ENCODE assay signal across 13 cellular contexts in genomic region chr12:51240971-51241370, GRCh38. TPM values are rescaled to one million over a fixed set of nuclear protein-coding genes. Genes with fewer than 3 reads are reported as not detected.
DNase-seq lines count a peak whose midpoint lies in the region; ATAC-seq and TF ChIP-seq lines count a peak whose summit lies in the region.
"Had no signal": no experiment of that assay in that cellular context is flagged by ENCODE, and none has a peak within 500 bp of the region (broad histone marks: within the 10 kb centered on the region; RNA-seq: fewer than 3 reads in every experiment).

No MANE protein-coding gene starts in this region.

- H3K36me3 Mint-ChIP-seq in T-cell (peaks cover 39% of the 10 kb centered on the region), endothelial cell (ENCODE audit: low read depth, unreplicated experiment) (peaks cover 41% of the 10 kb centered on the region), osteocyte (ENCODE audit: unreplicated experiment) (peaks cover 24% of the 10 kb centered on the region), H9 (ENCODE audit: insufficient read depth in 1 of 3, low read depth in 3 of 3) (peaks cover 31 to 52% (median 37%) of the 10 kb centered on the region in 3 experiments)

- H3K18ac ChIP-seq in H9 (ENCODE audit: insufficient read length, low read depth, low read length): no peak overlapping the region

- H3K4me1 Mint-ChIP-seq in T-cell: peaks cover 57 to 58% (median 58%) of the 10 kb centered on the region in 3 donors
- H3K4me1 Mint-ChIP-seq in endothelial cell (ENCODE audit: unreplicated experiment): peaks cover 48% of the 10 kb centered on the region
- peaks cover 24% of the 10 kb centered on the region for H3K4me1 Mint-ChIP-seq in osteocyte (ENCODE audit: unreplicated experiment)
- H3K4me1 Mint-ChIP-seq in H9: peaks cover 16% of the 10 kb centered on the region in 2 experiments

- H3K27me3 ChIP-seq in H9 (ENCODE audit: insufficient read depth, low read length): no peaks in the 10 kb centered on the region
- H3K27me3 ChIP-seq in MM.1S (replicated peaks; ENCODE audit: insufficient read depth, low read length): no peaks in the 10 kb centered on the region
- H3K27me3 ChIP-seq: hepatocyte, thyroid gland had no signal

- no peaks in the 10 kb centered on the region for H3K9me2 ChIP-seq in MM.1S (replicated peaks; ENCODE audit: insufficient read depth, low read length)

- H3K9ac ChIP-seq in H9 (ENCODE audit: extremely low read depth, insufficient read length, low read length) (no peak overlapping the region), MM.1S (ENCODE audit: low read length) (no peak overlapping the region)

- DNase-seq in EH (ENCODE audit: low read depth) (peak; percentile 59), T-cell (no peak), endothelial cell (ENCODE audit: low spot score) (no peak), osteocyte (ENCODE audit: extremely low spot score, unreplicated experiment) (no peak), H9 (no peak), COLO668 (lab: John Stamatoyannopoulos, UW; ENCODE audit: unreplicated experiment) (no peak), MM.1S (no peak)
- DNase-seq: activated CD4-positive, alpha-beta T cell treated with anti-CD3 and anti-CD28 coated beads, Interleukin-2, amount 50 U/mL, for 1 hour; NCI-H2029 treated with DMSO at 0.1 percent for 48 hours; stimulated activated CD4-positive, alpha-beta T cell treated with anti-CD3 and anti-CD28 coated beads, Interleukin-4, amount 100 ng/mL, for 1 hour; thyroid gland had no signal

- H3K4ac ChIP-seq in H9 (ENCODE audit: low read depth, low read length): no peak overlapping the region

- H3T11ph ChIP-seq in H9 (ENCODE audit: low read length): no peak overlapping the region

- no peak overlapping the region for H3K23ac ChIP-seq in H9 (ENCODE audit: insufficient read length, low read depth, low read length)

- H3K4me2 ChIP-seq in H9 (ENCODE audit: insufficient read depth, insufficient read length, low read length) (no peak overlapping the region), MM.1S (ENCODE audit: low read depth, low read length) (no peak overlapping the region)

- no peak overlapping the region for H3K14ac ChIP-seq in H9 (ENCODE audit: insufficient read depth, low read length)

- ATAC-seq in T-cell (replicated peaks in 1 of 4) (no peak), HG02852 (IDR thresholded peaks at IDR 0.05; ENCODE audit: unreplicated experiment) (no peak)

- H3K4me3 Mint-ChIP-seq in T-cell (peak overlapping the region; percentile 96 to 97 (median 96)), endothelial cell (ENCODE audit: unreplicated experiment) (peak overlapping the region; percentile 76), osteocyte (ENCODE audit: unreplicated experiment) (peak overlapping the region; percentile 97), H9 (no peak overlapping the region)

- no peak overlapping the region for H4K8ac ChIP-seq in H9 (replicated peaks; ENCODE audit: insufficient read length, low read depth, low read length)

- H3K27ac Mint-ChIP-seq in T-cell (peak overlapping the region; percentile 95 to 100), endothelial cell (ENCODE audit: unreplicated experiment) (peak overlapping the region; percentile 81), osteocyte (ENCODE audit: unreplicated experiment) (no peak overlapping the region), H9 (no peak overlapping the region; a peak in 1 of 7 replicates)

- H2BK5ac ChIP-seq in H9 (ENCODE audit: insufficient read length, low read length): no peak overlapping the region

- H2AFZ ChIP-seq in H9 (ENCODE audit: low read length): no peak overlapping the region
- H2AFZ ChIP-seq in MM.1S (ENCODE audit: low read length): no peak overlapping the region
- H2AFZ ChIP-seq: hepatocyte had no signal

- no peak overlapping the region for H2BK20ac ChIP-seq in H9 (ENCODE audit: low read depth, low read length, poor library complexity, severe bottlenecking)

- H3K9me3 ChIP-seq in H9 (ENCODE audit: control insufficient read depth, low read depth, low read length): no peaks in the 10 kb centered on the region
- no peaks in the 10 kb centered on the region for H3K9me3 ChIP-seq in MM.1S (replicated peaks; ENCODE audit: insufficient read depth, low read length)
- H3K9me3 ChIP-seq: thyroid gland had no signal

- H2AK5ac ChIP-seq in H9 (ENCODE audit: insufficient read length, low read length): no peak overlapping the region

- no peak overlapping the region for H2BK12ac ChIP-seq in H9 (ENCODE audit: insufficient read length, low read depth, low read length)

- H3K9me3 Mint-ChIP-seq in T-cell (no peaks in the 10 kb centered on the region), endothelial cell (ENCODE audit: unreplicated experiment) (no peaks in the 10 kb centered on the region), osteocyte (ENCODE audit: unreplicated experiment) (no peaks in the 10 kb centered on the region), H9 (no peaks in the 10 kb centered on the region)

- H3F3A ChIP-seq in MM.1S (ENCODE audit: insufficient read depth, low read length): peaks cover 15% of the 10 kb centered on the region

- no peak overlapping the region for H4K5ac ChIP-seq in H9 (ENCODE audit: insufficient read length, low read depth, low read length)

- H3K4me1 ChIP-seq in H9 (ENCODE audit: insufficient read depth, low read length): peaks cover 6% of the 10 kb centered on the region; the same call in 1 of the 2 replicates
- H3K4me1 ChIP-seq in MM.1S (ENCODE audit: low read length): peaks cover 10% of the 10 kb centered on the region; the same call in 1 of the 2 replicates

- no CpG with 5 or more reads among the region's 2 CpGs for WGBS in H9 (ENCODE audit: extremely low coverage, insufficient read length, low lambda C conversion rate)

- peaks cover 5% of the 10 kb centered on the region; the same call in 1 of the 2 replicates for H3K36me3 ChIP-seq in MM.1S (replicated peaks; ENCODE audit: insufficient read depth, low read length)

- H2BK15ac ChIP-seq in H9 (ENCODE audit: low read depth, low read length): no peak overlapping the region

- no peak overlapping the region for H4K91ac ChIP-seq in H9 (ENCODE audit: insufficient read length, low read depth, low read length)

- H3K27me3 Mint-ChIP-seq in T-cell (no peaks in the 10 kb centered on the region), endothelial cell (ENCODE audit: unreplicated experiment) (peaks cover 14% of the 10 kb centered on the region), osteocyte (ENCODE audit: unreplicated experiment) (no peaks in the 10 kb centered on the region), H9 (ENCODE audit: low read depth) (no peaks in the 10 kb centered on the region)

- H3K4me3 ChIP-seq in MM.1S (ENCODE audit: low read length): no peak overlapping the region

- TF ChIP-seq CTCF in endothelial cell (IDR thresholded peaks at IDR 0.05; ENCODE audit: unreplicated experiment) (no peak), osteocyte (IDR thresholded peaks at IDR 0.05) (no peak), H9 (conservative IDR thresholded peaks at IDR 0.05) (no peak), MM.1S (IDR thresholded peaks at IDR 0.05; ENCODE audit: low read length) (no peak)

- H3K56ac ChIP-seq in H9 (ENCODE audit: insufficient read length, low read depth, low read length): no peak overlapping the region

- POLR2A ChIA-PET in T-cell (lab: Charles Lee): interaction anchor here (0.8 to 1.3 kb wide), 2 partner anchors 23 to 24 kb away, joined by 3 read pairs; partner anchors contain the start of gene POU6F1 (in 1 of the 2)

- H3K79me2 ChIP-seq in H9 (ENCODE audit: insufficient read depth, low read length): peaks cover 2% of the 10 kb centered on the region; the same call in 1 of the 2 replicates
- H3K79me2 ChIP-seq in MM.1S (ENCODE audit: low read length): peaks cover 28% of the 10 kb centered on the region

- CTCF ChIA-PET in T-cell (lab: Charles Lee): interaction anchor here in 1 of 2 donors (1.3 kb wide), 1 partner anchor 100 kb away, joined by 3 read pairs; no protein-coding TSS in a partner anchor

- H4K20me1 ChIP-seq in H9 (ENCODE audit: control insufficient read depth, insufficient read depth, insufficient read length): no peaks in the 10 kb centered on the region
- H4K20me1 ChIP-seq in MM.1S (ENCODE audit: insufficient read depth, low read length): peaks cover 5% of the 10 kb centered on the region; the same call in 1 of the 2 replicates

- H3K27ac ChIP-seq in H9 (ENCODE audit: insufficient read length, low read depth, low read length) (no peak overlapping the region), MM.1S (ENCODE audit: low read length) (no peak overlapping the region)
- H3K27ac ChIP-seq: hepatocyte had no signal

- peaks cover 4% of the 10 kb centered on the region for H3K23me2 ChIP-seq in H9 (ENCODE audit: insufficient read length, low read depth, low read length, poor library complexity, severe bottlenecking)

- H3K79me1 ChIP-seq in H9 (ENCODE audit: insufficient read depth, low read depth, low read length, poor library complexity, severe bottlenecking): no peaks in the 10 kb centered on the region

- no peak overlapping the region for H2BK120ac ChIP-seq in H9 (ENCODE audit: low read depth, low read length, poor library complexity, severe bottlenecking)

RNA-seq across cellular contexts. Expression of gene DAZAP2, which starts 2.3 kb away (rescaled TPM):
- total RNA-seq in T-cell (100 to 1,000 TPM; 275 to 308 (median 282) TPM), endothelial cell (ENCODE audit: unreplicated experiment) (28.1 TPM), osteocyte (120 and 130 TPM in 2 replicates), H9 (2021) (23.6 and 25.8 TPM in 2 replicates)

RNA-seq across cellular contexts. Expression of gene POU6F1, which starts 23.1 kb away (rescaled TPM):
- total RNA-seq in T-cell (10 to 100 TPM; 29.4 to 61.9 (median 45.4) TPM), endothelial cell (ENCODE audit: unreplicated experiment) (10.8 TPM), osteocyte (19.2 and 20.6 TPM in 2 replicates), H9 (2021) (12.0 and 13.3 TPM in 2 replicates)

RNA-seq across cellular contexts. Expression of gene SMAGP, which starts 29.2 kb away (rescaled TPM):
- total RNA-seq in T-cell (1 to 10 TPM; 3.2 to 5.3 (median 3.6) TPM), endothelial cell (ENCODE audit: unreplicated experiment) (167 TPM), osteocyte (4.3 and 7.1 TPM in 2 replicates), H9 (2021) (11.3 and 12.4 TPM in 2 replicates)

Comparison
In these comparisons a context has a peak if more than half of its experiments do, and no peak if none do; other contexts are left out.
1. H3K27ac Mint-ChIP-seq: peak in T-cell (2 of 2) and endothelial cell (single experiment); none in osteocyte (single experiment) and H9 (0 of 3).
2. H3K4me3 Mint-ChIP-seq: peak in T-cell (3 of 3), endothelial cell (single experiment) and osteocyte (single experiment); none in H9 (0 of 2).
3. RNA of gene SMAGP, which starts 29.2 kb away (total RNA-seq): 167 TPM in endothelial cell (single experiment); 11.3 to 12.4 TPM in H9, 4.3 to 7.1 TPM in osteocyte and 3.2 to 5.3 TPM in T-cell; every median in the first group is over 10 times any median in the second.